In the genomic region with DNA sequence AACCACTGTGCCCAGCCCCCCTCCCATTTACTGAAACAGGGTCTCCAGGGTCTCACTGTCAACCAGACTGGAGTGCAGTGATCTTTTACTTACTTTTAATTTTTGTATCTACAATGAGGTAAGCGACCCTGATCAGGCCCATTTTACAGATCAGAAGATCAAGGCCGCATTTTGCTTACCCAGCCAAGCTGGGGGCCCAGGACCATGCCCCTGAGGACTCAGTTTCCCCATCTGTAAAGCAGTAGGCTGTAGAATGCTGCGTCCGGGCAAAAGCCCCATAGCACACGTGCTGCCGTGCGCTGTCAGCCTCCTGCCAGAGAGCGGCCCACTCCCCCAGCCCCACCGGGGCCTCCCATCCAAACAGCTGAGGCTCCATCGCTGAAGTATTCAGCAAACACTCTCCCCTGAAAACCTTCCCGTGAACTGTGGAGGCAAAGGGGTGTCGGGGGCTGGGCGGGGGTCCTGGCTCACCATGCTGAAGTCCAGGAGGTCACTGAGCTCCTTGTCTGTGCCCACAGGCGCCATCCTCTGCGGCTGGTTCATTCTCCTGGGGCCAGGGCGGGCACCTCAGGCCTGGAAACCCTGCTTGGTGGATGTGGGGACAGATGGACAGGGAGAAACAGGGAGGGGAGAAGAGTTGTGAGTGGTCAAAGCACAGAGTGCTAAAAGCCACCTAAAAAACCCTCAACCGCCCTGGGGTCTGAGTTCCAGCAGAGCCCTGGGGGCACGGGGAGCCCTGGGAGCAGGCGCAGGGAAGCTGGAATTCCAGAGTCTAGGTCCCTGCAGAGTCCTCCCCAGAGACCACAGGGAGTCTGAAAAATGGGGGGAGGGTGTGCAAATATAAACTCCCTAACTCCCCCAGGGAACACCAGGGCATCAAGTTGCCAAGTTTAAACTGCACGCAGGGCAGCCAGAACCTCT, we compare ENCODE assay signal across 11 cellular contexts. TPM values are rescaled to one million over a fixed set of nuclear protein-coding genes. Genes with fewer than 3 reads are reported as not detected.
DNase-seq lines count a peak whose midpoint lies in the region; ATAC-seq and TF ChIP-seq lines count a peak whose summit lies in the region.
"Had no signal": no experiment of that assay in that cellular context is flagged by ENCODE, and none has a peak within 500 bp of the region (broad histone marks: within the 10 kb centered on the region; RNA-seq: fewer than 3 reads in every experiment).

No MANE protein-coding gene starts in this region.

- H3K27me3 Mint-ChIP-seq in activated CD8-positive, alpha-beta T cell treated with anti-CD3 and anti-CD28 coated beads for 36 hours, result no peaks in the 10 kb centered on the region

- peaks cover 24% of the 10 kb centered on the region for H3K4me1 Mint-ChIP-seq in activated CD8-positive, alpha-beta T cell treated with anti-CD3 and anti-CD28 coated beads for 36 hours (ENCODE audit: low read depth)

- no peak for TF ChIP-seq EP300 in tibial nerve (IDR thresholded peaks at IDR 0.05)

- H3K36me3 ChIP-seq in cardiac muscle cell, result no peaks in the 10 kb centered on the region
- H3K36me3 ChIP-seq in tibial nerve, result peaks cover 0 to 49% (median 6%) of the 10 kb centered on the region in 3 donors

- intact Hi-C loops in Right ventricle myocardium inferior (cut with DNase I) (loop anchor here (5.0 kb wide), 1 partner anchor 83 kb away; the partner anchor contains the start of gene MEX3D), posterior cingulate gyrus (cut with DNase I) (loop anchor here (5.0 kb wide), 1 partner anchor 83 kb away; the partner anchor contains the start of gene MEX3D)
- intact Hi-C loops in activated CD8-positive, alpha-beta T cell treated with anti-CD3 and anti-CD28 coated beads for 36 hours (cut with micrococcal nuclease), result loop anchor here (5.0 kb wide), 1 partner anchor 43 kb away; the partner anchor contains the start of gene UQCR11

- no peak for ATAC-seq in Right ventricle myocardium inferior
- no peak for ATAC-seq in activated CD8-positive, alpha-beta T cell treated with anti-CD3 and anti-CD28 coated beads for 36 hours

- H3K9me3 Mint-ChIP-seq in activated CD8-positive, alpha-beta T cell treated with anti-CD3 and anti-CD28 coated beads for 36 hours, result no peaks in the 10 kb centered on the region

- H3K27me3 ChIP-seq in cardiac muscle cell (no peaks in the 10 kb centered on the region), tibial nerve (no peaks in the 10 kb centered on the region)

- POLR2A ChIA-PET in activated CD8-positive, alpha-beta T cell treated with anti-CD3 and anti-CD28 coated beads for 36 hours (lab: Charles Lee), result interaction anchor here (1.0 to 4.0 kb wide), 6 partner anchors 9 to 138 kb away, joined by 3 to 25 read pairs (median 4); partner anchors contain the start of gene MBD3

- H3K4me3 Mint-ChIP-seq in activated CD8-positive, alpha-beta T cell treated with anti-CD3 and anti-CD28 coated beads for 36 hours, result peak overlapping the region; percentile 83

- H3K9me3 ChIP-seq in cardiac muscle cell (ENCODE audit: low read depth) (no peaks in the 10 kb centered on the region), tibial nerve (no peaks in the 10 kb centered on the region)

- peak overlapping the region; percentile 93 for H3K27ac Mint-ChIP-seq in activated CD8-positive, alpha-beta T cell treated with anti-CD3 and anti-CD28 coated beads for 36 hours

- no peak for DNase-seq in cardiac muscle cell (ENCODE audit: low read depth in 1 of 2, low spot score in 1 of 2)
- no peak for DNase-seq in Right ventricle myocardium inferior (ENCODE audit: missing footprints)
- no peak for DNase-seq in activated CD8-positive, alpha-beta T cell treated with anti-CD3 and anti-CD28 coated beads for 36 hours
- DNase-seq in tibial nerve (ENCODE audit: low spot score in 2 of 2), result no peak
- no peak for DNase-seq in AG08395 (ENCODE audit: low spot score)
- DNase-seq in effector CD8-positive, alpha-beta T cell (lab: John Stamatoyannopoulos, UW), result no peak
- no peak for DNase-seq in posterior cingulate gyrus
- DNase-seq: DMS153, head of caudate nucleus, NCI-H2029 treated with DMSO at 0.1 percent for 48 hours had no signal

- H3K4me1 ChIP-seq in cardiac muscle cell (ENCODE audit: low read depth) (no peaks in the 10 kb centered on the region), tibial nerve (peaks cover 0 to 45% (median 20%) of the 10 kb centered on the region in 4 donors)

- no peak for TF ChIP-seq POLR2A in tibial nerve (IDR thresholded peaks at IDR 0.05)

- TF ChIP-seq CTCF in cardiac muscle cell (IDR thresholded peaks at IDR 0.05; ENCODE audit: low read depth, low read length) (no peak), tibial nerve (IDR thresholded peaks at IDR 0.05) (no peak)
- TF ChIP-seq CTCF in activated CD8-positive, alpha-beta T cell treated with anti-CD3 and anti-CD28 coated beads for 36 hours (IDR thresholded peaks at IDR 0.05), result no peak

- CTCF ChIA-PET in activated CD8-positive, alpha-beta T cell treated with anti-CD3 and anti-CD28 coated beads for 36 hours (lab: Charles Lee), result interaction anchor here (0.7 to 1.7 kb wide), 6 partner anchors 10 to 215 kb away, joined by 3 to 5 read pairs (median 3); no protein-coding TSS in a partner anchor

- WGBS in tibial nerve, 2 donors, result 75 to 77% methylated on average over 11 to 20 of the region's 20 CpGs

- H3K36me3 Mint-ChIP-seq in activated CD8-positive, alpha-beta T cell treated with anti-CD3 and anti-CD28 coated beads for 36 hours (ENCODE audit: low read depth), result peaks cover 25% of the 10 kb centered on the region

- H3K27ac ChIP-seq in cardiac muscle cell, result no peak overlapping the region
- peak overlapping the region in 3 of 4 donors; percentile 36 to 90 (median 88) for H3K27ac ChIP-seq in tibial nerve

- H3K4me3 ChIP-seq in cardiac muscle cell, result peak overlapping the region; percentile 100
- peak overlapping the region; percentile 18 for H3K4me3 ChIP-seq in iPS-11a (ENCODE audit: low read depth, low read length)
- peak overlapping the region in 1 of 4 donors; percentile 98 for H3K4me3 ChIP-seq in tibial nerve

RNA-seq across cellular contexts. Expression of gene TCF3, which starts 2.4 kb away (rescaled TPM):
- total RNA-seq in cardiac muscle cell (250 and 281 TPM in 2 replicates), Right ventricle myocardium inferior (25.3 TPM), tibial nerve (100 to 1,000 TPM in 1 of 4 donors, 10 to 100 TPM in 3; 23.4 to 299 (median 37.3) TPM)
- 110 and 136 TPM in 2 replicates for polyA plus RNA-seq in cardiac muscle cell
- total RNA-seq in activated CD8-positive, alpha-beta T cell treated with anti-CD3 and anti-CD28 coated beads for 36 hours, result 100 to 1,000 TPM; 124 to 126 TPM

RNA-seq across cellular contexts. Expression of gene UQCR11, which starts 44.7 kb away (rescaled TPM):
- total RNA-seq in cardiac muscle cell (73.6 and 161 TPM in 2 replicates), Right ventricle myocardium inferior (1,146 TPM), tibial nerve (10 to 100 TPM; 58.8 to 95.7 (median 66.0) TPM)
- polyA plus RNA-seq in cardiac muscle cell, result 842 and 1,116 TPM in 2 replicates
- total RNA-seq in activated CD8-positive, alpha-beta T cell treated with anti-CD3 and anti-CD28 coated beads for 36 hours, result 100 to 1,000 TPM; 231 TPM

RNA-seq across cellular contexts. Expression of gene MBD3, which starts 57.3 kb away (rescaled TPM):
- total RNA-seq in cardiac muscle cell, result 171 and 179 TPM in 2 replicates
- 71.6 and 93.3 TPM in 2 replicates for polyA plus RNA-seq in cardiac muscle cell
- total RNA-seq in Right ventricle myocardium inferior, result 64.2 TPM
- 10 to 100 TPM; 87.8 to 92.5 TPM for total RNA-seq in activated CD8-positive, alpha-beta T cell treated with anti-CD3 and anti-CD28 coated beads for 36 hours
- total RNA-seq in tibial nerve, result 100 to 1,000 TPM in 1 of 4 donors, 10 to 100 TPM in 3; 62.9 to 144 (median 91.4) TPM
